Comparison of ENCODE assay signal across 1 cellular context in genomic region chr22:46569848-46570695, GRCh38.
TF ChIP-seq lines count a peak whose summit lies in the region.

No MANE protein-coding gene starts in this region.

TF ChIP-seq in H1, 55 proteins besides CTCF, POLR2A, EP300 and RAD21:
- no peak for TF ChIP-seq EZH2 (IDR thresholded peaks at IDR 0.05; ENCODE audit: low read depth, low read length, severe bottlenecking)
- 0 out of 2 replicates have a peak, but pooled peaks have one; percentile 21 for TF ChIP-seq KDM1A (IDR thresholded peaks at IDR 0.05; ENCODE audit: borderline replicate concordance, low read length)
TF ChIP-seq in H1: peak in this region for 1.
